ENCODE assay signal across 9 cellular contexts in genomic region chr17:57295526-57296023, GRCh38. TPM values are rescaled to one million over a fixed set of nuclear protein-coding genes. Genes with fewer than 3 reads are reported as not detected.
A peak's percentile ranks its signal among the peaks of the same experiment; 100 is the strongest.
DNase-seq lines count a peak whose midpoint lies in the region; FAIRE-seq and TF ChIP-seq lines count a peak whose summit lies in the region.
"Had no signal": no experiment of that assay in that cellular context is flagged by ENCODE, and none has a peak within 500 bp of the region (broad histone marks: within the 10 kb centered on the region; RNA-seq: fewer than 3 reads in every experiment).

No MANE protein-coding gene starts in this region.

- H3K4me1 Mint-ChIP-seq in chondrocyte (ENCODE audit: low read depth), result peaks cover 40% of the 10 kb centered on the region

- FAIRE-seq in GM12892 (lab: Jason Lieb, UNC), result no peak

- TF ChIP-seq CTCF in chondrocyte (IDR thresholded peaks at IDR 0.05) (no peak), GM10266 (IDR thresholded peaks at IDR 0.05; ENCODE audit: control insufficient read depth, insufficient read depth, low read depth, missing control alignments) (no peak), GM13977 (IDR thresholded peaks at IDR 0.05; ENCODE audit: extremely low read depth, insufficient read depth, missing control alignments) (no peak)

- no peak for TF ChIP-seq POLR2A in GM12892 (IDR thresholded peaks at IDR 0.05; ENCODE audit: low read depth, low read length)

- H3K27me3 Mint-ChIP-seq in chondrocyte (ENCODE audit: low read depth), result no peaks in the 10 kb centered on the region
- H3K27me3 Mint-ChIP-seq: memory B cell had no signal

- peak overlapping the region; percentile 55 for H3K4me3 Mint-ChIP-seq in chondrocyte (ENCODE audit: unreplicated experiment)
- H3K4me3 Mint-ChIP-seq: memory B cell had no signal

- peaks cover 10% of the 10 kb centered on the region for H3K9me3 Mint-ChIP-seq in chondrocyte (ENCODE audit: low read depth)

- in situ Hi-C loops in GM13977 (cut with MboI; ENCODE audit: low pct_unique_long_range_greater_than_20kb, low sequenced_read_pairs, unreplicated experiment), result no loop called here

- peak overlapping the region; percentile 88 for H3K27ac Mint-ChIP-seq in chondrocyte (ENCODE audit: unreplicated experiment)
- H3K27ac Mint-ChIP-seq: memory B cell had no signal

- DNase-seq in NCI-H510A treated with DMSO at 0.1 percent for 48 hours (lab: John Stamatoyannopoulos, UW), result peak; percentile 43
- DNase-seq in NCI-H510A (lab: John Stamatoyannopoulos, UW), result no peak
- peak; percentile 57 for DNase-seq in NCI-H345 (lab: John Stamatoyannopoulos, UW)
- no peak for DNase-seq in chondrocyte (ENCODE audit: low spot score)
- DNase-seq in renal cortical epithelial cell (ENCODE audit: low read depth), result peak; percentile 53
- no peak for DNase-seq in GM12892 (ENCODE audit: insufficient read length)
- no peak for DNase-seq in GM10266 (ENCODE audit: extremely low spot score)
- no peak for DNase-seq in GM13977 (ENCODE audit: low spot score)

- H3K36me3 Mint-ChIP-seq in chondrocyte (ENCODE audit: low read depth), result peaks cover 10% of the 10 kb centered on the region

RNA-seq across cellular contexts. Expression of gene MSI2, which starts 39.3 kb away (rescaled TPM):
- total RNA-seq in chondrocyte (23.1 to 55.2 TPM (median 25.5 TPM) in 3 replicates), renal cortical epithelial cell (45.3 and 90.2 TPM in 2 replicates)
- polyA plus RNA-seq in GM12892 (2012; ENCODE audit: missing spikeins), result 36.0 TPM

Comparison
In these comparisons a context has a peak if more than half of its experiments do, and no peak if none do; other contexts are left out.
1. DNase-seq: peak in NCI-H510A treated with DMSO at 0.1 percent for 48 hours (single experiment), NCI-H345 (single experiment) and renal cortical epithelial cell (single experiment); none in NCI-H510A (single experiment), chondrocyte (single experiment), GM12892 (single experiment), GM10266 (single experiment) and GM13977 (single experiment).